27 cellular contexts compared by ENCODE assay signal in genomic region chr13:29418026-29418425, GRCh38.
DNase-seq lines count a peak whose midpoint lies in the region; ATAC-seq and TF ChIP-seq lines count a peak whose summit lies in the region.
"Had no signal": no experiment of that assay in that cellular context is flagged by ENCODE, and none has a peak within 500 bp of the region (broad histone marks: within the 10 kb centered on the region; RNA-seq: fewer than 3 reads in every experiment).

No MANE protein-coding gene starts in this region.

- H3K4me2 ChIP-seq in DND-41 (ENCODE audit: insufficient read depth, low read length) = no peak overlapping the region
- no peak overlapping the region for H3K4me2 ChIP-seq in Karpas-422 (ENCODE audit: low read depth, low read length, poor library complexity, severe bottlenecking)
- H3K4me2 ChIP-seq: BLaER1 treated with 17β-estradiol and CSF1 and Interleukin-3, amounts not matched to agents 10 nM and 100 nM had no signal

- no peak overlapping the region for H3K27ac Mint-ChIP-seq in endodermal cell
- no peak overlapping the region for H3K27ac Mint-ChIP-seq in neural crest cell (ENCODE audit: unreplicated experiment)
- H3K27ac Mint-ChIP-seq in activated CD8-positive, alpha-beta memory T cell treated with anti-CD3 and anti-CD28 coated beads, Interleukin-2, amount 10 ng/mL, durations not matched to agents 7 days and 5 days = no peak overlapping the region
- H3K27ac Mint-ChIP-seq: activated naive CD8-positive, alpha-beta T cell treated with anti-CD3 and anti-CD28 coated beads, Interleukin-2, amount 50 U/mL, for 24 hours; T-helper 1 cell treated with Interleukin-12 subunit alpha and Interleukin-12 subunit beta and Interleukin-4 antibody, amounts not matched to agents 30 μg/mL and 1 μg/mL, for 36 hours had no signal

- H2AFZ ChIP-seq in DND-41 (ENCODE audit: low read depth, low read length) = no peak overlapping the region
- H2AFZ ChIP-seq in Karpas-422 (ENCODE audit: low read length) = no peak overlapping the region

- H4K20me1 ChIP-seq in DND-41 (ENCODE audit: insufficient read depth, low read length) (no peaks in the 10 kb centered on the region), Karpas-422 (ENCODE audit: insufficient read depth, low read depth, low read length) (no peaks in the 10 kb centered on the region)
- H4K20me1 ChIP-seq: BLaER1 treated with 17β-estradiol and CSF1 and Interleukin-3, amounts not matched to agents 10 nM and 100 nM had no signal

- TF ChIP-seq CTCF in DND-41 (IDR thresholded peaks at IDR 0.05; ENCODE audit: borderline replicate concordance, extremely low read depth, low read length, poor library complexity, severe bottlenecking) = peak; percentile 12
- peak; percentile 67 for TF ChIP-seq CTCF in endodermal cell (conservative IDR thresholded peaks at IDR 0.05)
- peak; percentile 33 for TF ChIP-seq CTCF in neural crest cell (conservative IDR thresholded peaks at IDR 0.05)

- H3K9ac ChIP-seq in DND-41 (ENCODE audit: low read depth, low read length) (no peak overlapping the region), Karpas-422 (ENCODE audit: low read length) (no peak overlapping the region), endodermal cell (ENCODE audit: extremely low read depth, low read length, poor library complexity, severe bottlenecking) (no peak overlapping the region)
- H3K9ac ChIP-seq: BLaER1 treated with 17β-estradiol and CSF1 and Interleukin-3, amounts not matched to agents 10 nM and 100 nM had no signal

- no peaks in the 10 kb centered on the region for H3K36me3 Mint-ChIP-seq in endodermal cell (ENCODE audit: low read depth)
- H3K36me3 Mint-ChIP-seq in neural crest cell (ENCODE audit: low read depth) = no peaks in the 10 kb centered on the region
- H3K36me3 Mint-ChIP-seq in activated CD8-positive, alpha-beta memory T cell treated with anti-CD3 and anti-CD28 coated beads, Interleukin-2, amount 10 ng/mL, durations not matched to agents 7 days and 5 days = no peaks in the 10 kb centered on the region

- no peaks in the 10 kb centered on the region for H3K9me3 ChIP-seq in DND-41 (ENCODE audit: insufficient read depth, low read length, severe bottlenecking)
- H3K9me3 ChIP-seq in Karpas-422 (ENCODE audit: low read length) = no peaks in the 10 kb centered on the region
- peaks cover 2% of the 10 kb centered on the region for H3K9me3 ChIP-seq in endodermal cell (ENCODE audit: control insufficient read depth, low read length)
- H3K9me3 ChIP-seq: heart left ventricle, lower lobe of right lung, mucosa of descending colon, SJSA1, transverse colon had no signal

- H3K4me3 Mint-ChIP-seq in endodermal cell = no peak overlapping the region
- H3K4me3 Mint-ChIP-seq in neural crest cell = no peak overlapping the region
- no peak overlapping the region for H3K4me3 Mint-ChIP-seq in activated CD8-positive, alpha-beta memory T cell treated with anti-CD3 and anti-CD28 coated beads, Interleukin-2, amount 10 ng/mL, durations not matched to agents 7 days and 5 days
- H3K4me3 Mint-ChIP-seq: activated naive CD8-positive, alpha-beta T cell treated with anti-CD3 and anti-CD28 coated beads, Interleukin-2, amount 50 U/mL, for 24 hours; T-helper 1 cell treated with Interleukin-12 subunit alpha and Interleukin-12 subunit beta and Interleukin-4 antibody, amounts not matched to agents 30 μg/mL and 1 μg/mL, for 36 hours had no signal

- no peaks in the 10 kb centered on the region for H3K9me2 ChIP-seq in Karpas-422 (replicated peaks; ENCODE audit: insufficient read depth, low read length)

- no peak for ATAC-seq in DND-41 (ENCODE audit: insufficient read depth, low read depth)
- ATAC-seq in activated CD8-positive, alpha-beta memory T cell treated with anti-CD3 and anti-CD28 coated beads, Interleukin-2, amount 10 ng/mL, durations not matched to agents 7 days and 5 days = no peak
- ATAC-seq: activated naive CD8-positive, alpha-beta T cell treated with anti-CD3 and anti-CD28 coated beads, Interleukin-2, amount 50 U/mL, for 24 hours; heart left ventricle; HepG2; lower lobe of right lung; mucosa of descending colon; right cardiac atrium had no signal

- H3K36me3 ChIP-seq in DND-41 (ENCODE audit: insufficient read depth, low read length) (no peaks in the 10 kb centered on the region), Karpas-422 (ENCODE audit: insufficient read depth, low read length) (no peaks in the 10 kb centered on the region), endodermal cell (ENCODE audit: control insufficient read depth, insufficient read depth, low read length) (no peaks in the 10 kb centered on the region)
- H3K36me3 ChIP-seq: BLaER1 treated with 17β-estradiol and CSF1 and Interleukin-3, amounts not matched to agents 10 nM and 100 nM; heart left ventricle; lower lobe of right lung; SJSA1; transverse colon had no signal

- no peak overlapping the region for H3K4me3 ChIP-seq in DND-41 (ENCODE audit: low read depth in 1 of 2, low read length in 2 of 2)
- H3K4me3 ChIP-seq in Karpas-422 (ENCODE audit: low read length) = no peak overlapping the region
- H3K4me3 ChIP-seq in endodermal cell (ENCODE audit: low read length) = no peak overlapping the region
- H3K4me3 ChIP-seq: BLaER1 treated with 17β-estradiol and CSF1 and Interleukin-3, amounts not matched to agents 10 nM and 100 nM; dorsolateral prefrontal cortex; heart left ventricle; lower lobe of right lung; mucosa of descending colon; SJSA1; transverse colon had no signal

- H3K4me1 ChIP-seq in DND-41 (ENCODE audit: insufficient read depth, low read length) (no peaks in the 10 kb centered on the region), Karpas-422 (ENCODE audit: low read length) (no peaks in the 10 kb centered on the region), endodermal cell (ENCODE audit: control insufficient read depth, insufficient read depth, low read length) (no peaks in the 10 kb centered on the region)
- H3K4me1 ChIP-seq: heart left ventricle, lower lobe of right lung, SJSA1, transverse colon had no signal

- H3K4me1 Mint-ChIP-seq in endodermal cell = no peaks in the 10 kb centered on the region
- H3K4me1 Mint-ChIP-seq in neural crest cell = peaks cover 8% of the 10 kb centered on the region
- H3K4me1 Mint-ChIP-seq in activated CD8-positive, alpha-beta memory T cell treated with anti-CD3 and anti-CD28 coated beads, Interleukin-2, amount 10 ng/mL, durations not matched to agents 7 days and 5 days = no peaks in the 10 kb centered on the region
- H3K4me1 Mint-ChIP-seq: activated naive CD8-positive, alpha-beta T cell treated with anti-CD3 and anti-CD28 coated beads, Interleukin-2, amount 50 U/mL, for 24 hours had no signal

- H3K27me3 ChIP-seq in DND-41 (ENCODE audit: insufficient read depth, low read length, poor library complexity) = no peaks in the 10 kb centered on the region
- H3K27me3 ChIP-seq in Karpas-422 (ENCODE audit: low read length) = no peaks in the 10 kb centered on the region
- H3K27me3 ChIP-seq in endodermal cell (ENCODE audit: control insufficient read depth, insufficient read depth, low read length, poor library complexity, severe bottlenecking) = no peaks in the 10 kb centered on the region
- H3K27me3 ChIP-seq: BLaER1 treated with 17β-estradiol and CSF1 and Interleukin-3, amounts not matched to agents 10 nM and 100 nM; dorsolateral prefrontal cortex; SJSA1; transverse colon had no signal

- WGBS in endodermal cell (ENCODE audit: insufficient coverage in 1 of 2, insufficient read length in 1 of 2), 2 experiments = 62 to 100% methylated on average over 2 to 3 of the region's 3 CpGs

- H3K79me2 ChIP-seq in DND-41 (ENCODE audit: insufficient read depth, low read length) (no peaks in the 10 kb centered on the region), Karpas-422 (ENCODE audit: low read length) (no peaks in the 10 kb centered on the region)

- peaks cover 1% of the 10 kb centered on the region for H3K27me3 Mint-ChIP-seq in endodermal cell (ENCODE audit: insufficient read depth)
- no peaks in the 10 kb centered on the region for H3K27me3 Mint-ChIP-seq in neural crest cell (ENCODE audit: low read depth)
- peaks cover 20% of the 10 kb centered on the region for H3K27me3 Mint-ChIP-seq in activated CD8-positive, alpha-beta memory T cell treated with anti-CD3 and anti-CD28 coated beads, Interleukin-2, amount 10 ng/mL, durations not matched to agents 7 days and 5 days

- H3K9me3 Mint-ChIP-seq in endodermal cell (peaks cover 2% of the 10 kb centered on the region), neural crest cell (peaks cover under 1% of the 10 kb centered on the region)
- H3K9me3 Mint-ChIP-seq in activated CD8-positive, alpha-beta memory T cell treated with anti-CD3 and anti-CD28 coated beads, Interleukin-2, amount 10 ng/mL, durations not matched to agents 7 days and 5 days (ENCODE audit: low read depth) = no peaks in the 10 kb centered on the region
- H3K9me3 Mint-ChIP-seq: T-helper 1 cell treated with Interleukin-12 subunit alpha and Interleukin-12 subunit beta and Interleukin-4 antibody, amounts not matched to agents 30 μg/mL and 1 μg/mL, for 36 hours had no signal

- H3K27ac ChIP-seq in DND-41 (ENCODE audit: low read length) = no peak overlapping the region
- H3K27ac ChIP-seq in Karpas-422 (ENCODE audit: low read length) = no peak overlapping the region
- H3K27ac ChIP-seq in endodermal cell (ENCODE audit: low read depth, low read length) = no peak overlapping the region
- H3K27ac ChIP-seq: BLaER1 treated with 17β-estradiol and CSF1 and Interleukin-3, amounts not matched to agents 10 nM and 100 nM; dorsolateral prefrontal cortex; heart left ventricle; lower lobe of right lung; SJSA1; transverse colon had no signal

- DNase-seq in DND-41 (no peak), Karpas-422 (peak; percentile 45), endodermal cell (no peak), neural crest cell (ENCODE audit: low read depth, low spot score) (no peak), NCI-H2081 treated with DMSO at 0.1 percent for 48 hours (lab: John Stamatoyannopoulos, UW) (no peak), amygdala (lab: John Stamatoyannopoulos, UW) (no peak)
- no peak for DNase-seq in activated CD8-positive, alpha-beta memory T cell treated with anti-CD3 and anti-CD28 coated beads, Interleukin-2, amount 10 ng/mL, durations not matched to agents 7 days and 5 days
- no peak for DNase-seq in activated naive CD4-positive, alpha-beta T cell treated with anti-CD3 and anti-CD28 coated beads, Interleukin-2, amount 50 U/mL, for 16 hours
- DNase-seq: ACHN; activated effector memory CD4-positive, alpha-beta T cell treated with anti-CD3 and anti-CD28 coated beads, Interleukin-2, amount 50 U/mL, for 16 hours; activated naive CD8-positive, alpha-beta T cell treated with anti-CD3 and anti-CD28 coated beads, Interleukin-2, amount 50 U/mL, for 24 hours; DMS79; dorsolateral prefrontal cortex; heart left ventricle; lower lobe of right lung; mucosa of descending colon; NCI-H1694; NCI-H2171 treated with DMSO at 0.1 percent for 48 hours; NCI-H526; NK-92 treated with Interleukin-12 subunit alpha and Interleukin-12 subunit beta, amount 100 ng/mL, for 24 hours; right cardiac atrium; stimulated activated CD4-positive, alpha-beta T cell treated with anti-CD3 and anti-CD28 coated beads, Interleukin-2, amount 100 ng/mL, for 48 hours; transverse colon had no signal

- CTCF ChIA-PET in activated CD8-positive, alpha-beta memory T cell treated with anti-CD3 and anti-CD28 coated beads, Interleukin-2, amount 10 ng/mL, durations not matched to agents 7 days and 5 days (lab: Charles Lee) = no interaction called here

Comparison
In these comparisons a context has a peak if more than half of its experiments do, and no peak if none do; other contexts are left out.
1. CTCF ChIP-seq: peak in every context shown above with its lines; median percentile 67 in endodermal cell; 33 in neural crest cell; 12 in DND-41.